ENCODE assay signal across 1 cellular context in the genomic region with DNA sequence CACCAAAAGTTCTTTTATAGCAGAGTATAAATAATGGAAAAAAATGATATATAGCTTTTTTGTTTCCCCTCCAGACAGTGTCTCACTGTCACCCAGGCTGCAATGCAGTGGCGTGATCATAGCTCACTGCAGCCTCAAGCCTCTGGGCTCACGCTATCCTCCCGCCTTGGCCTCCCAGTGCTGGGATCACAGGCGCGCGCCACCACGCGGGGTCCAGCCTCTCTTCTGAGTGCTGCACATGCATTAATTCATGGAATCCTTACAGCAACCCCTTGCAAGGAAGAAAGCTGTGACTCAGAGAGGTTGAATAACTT.
A peak's percentile ranks its signal among the peaks of the same experiment; 100 is the strongest.
TF ChIP-seq lines count a peak whose summit lies in the region.

No MANE protein-coding gene starts in this region.

TF ChIP-seq in H1, 55 proteins besides CTCF, POLR2A, EP300 and RAD21:
- TF ChIP-seq KDM1A (IDR thresholded peaks at IDR 0.05; ENCODE audit: borderline replicate concordance, low read length) = peak; percentile 68; the same call in 1 of the 2 replicates
- TF ChIP-seq CBX8 (IDR thresholded peaks at IDR 0.05; ENCODE audit: borderline replicate concordance, low read depth, low read length) = no peak
TF ChIP-seq in H1: peak in this region for 1.
